26 cellular contexts compared by ENCODE assay signal in genomic region chr1:118954286-118954890, GRCh38. TPM values are rescaled to one million over a fixed set of nuclear protein-coding genes. Genes with fewer than 3 reads are reported as not detected.
"Had no signal": no experiment of that assay in that cellular context is flagged by ENCODE, and none has a peak within 500 bp of the region (broad histone marks: within the 10 kb centered on the region; RNA-seq: fewer than 3 reads in every experiment).

No MANE protein-coding gene starts in this region.

- H3K27ac ChIP-seq: body of pancreas, foreskin keratinocyte, left ventricle myocardium inferior, neutrophil, pancreas, right atrium auricular region, stomach, tibial nerve had no signal

- H3K9me3 ChIP-seq: body of pancreas, left ventricle myocardium inferior, neutrophil, pancreas, right atrium auricular region, stomach, tibial nerve had no signal

- FAIRE-seq: pancreas had no signal

- H3K9me3 Mint-ChIP-seq: nephron progenitor cell; T-helper 2 cell treated with Interferon-gamma antibody and Interleukin-4, amounts not matched to agents 5 μg/mL and 100 μg/mL, for 36 hours had no signal

- ATAC-seq: body of pancreas; effector memory CD8-positive, alpha-beta T cell; foreskin keratinocyte; pancreas; stimulated activated naive B cell treated with anti-CD40 and anti-IgM and Interleukin-4, amounts not matched to agents 10 μg/mL and 1 μg/mL and 100 μg/mL, for 72 hours had no signal

- H3K36me3 ChIP-seq: left ventricle myocardium inferior, neutrophil, pancreas, right atrium auricular region, stomach, tibial nerve had no signal

- H3K4me1 ChIP-seq: body of pancreas, foreskin keratinocyte, left ventricle myocardium inferior, pancreas, right atrium auricular region, stomach had no signal

- H3K36me3 Mint-ChIP-seq: activated naive CD8-positive, alpha-beta T cell had no signal

- H3K27me3 Mint-ChIP-seq: activated naive CD8-positive, alpha-beta T cell had no signal

- H3K4me3 Mint-ChIP-seq: activated naive CD8-positive, alpha-beta T cell; effector memory CD8-positive, alpha-beta T cell; nephron progenitor cell; stimulated activated naive B cell treated with anti-CD40 and anti-IgM and Interleukin-4, amounts not matched to agents 10 μg/mL and 1 μg/mL and 100 μg/mL, for 72 hours; T-helper 2 cell treated with Interferon-gamma antibody and Interleukin-4, amounts not matched to agents 5 μg/mL and 100 μg/mL, for 36 hours had no signal

- H3K4me3 ChIP-seq: body of pancreas, left ventricle myocardium inferior, lung, pancreas, right atrium auricular region, stomach, tibial nerve had no signal

- H3K27me3 ChIP-seq: body of pancreas, foreskin keratinocyte, neutrophil, pancreas, right atrium auricular region, tibial nerve had no signal

- H3K27ac Mint-ChIP-seq: activated naive CD8-positive, alpha-beta T cell; effector memory CD8-positive, alpha-beta T cell; nephron progenitor cell; stimulated activated naive B cell treated with anti-CD40 and anti-IgM and Interleukin-4, amounts not matched to agents 10 μg/mL and 1 μg/mL and 100 μg/mL, for 72 hours; T-helper 2 cell treated with Interferon-gamma antibody and Interleukin-4, amounts not matched to agents 5 μg/mL and 100 μg/mL, for 36 hours had no signal

- DNase-seq: activated CD4-positive, alpha-beta T cell treated with anti-CD3 and anti-CD28 coated beads for 4 hours; activated CD4-positive, alpha-beta T cell treated with anti-CD3 and anti-CD28 coated beads, Interleukin-2, amount 50 U/mL, for 4 hours; activated CD4-positive, CD25-positive, alpha-beta regulatory T cell; activated effector memory CD4-positive, alpha-beta T cell treated with Interleukin-2 at 50 U/mL for 16 hours; activated naive CD4-positive, alpha-beta T cell treated with Interleukin-2 at 50 U/mL for 16 hours; anterior cingulate cortex; body of pancreas; cortex of kidney; effector memory CD8-positive, alpha-beta T cell; erythroblast; foreskin keratinocyte; left ventricle myocardium inferior; nephron progenitor cell; pancreas; stimulated activated CD4-positive, alpha-beta T cell treated with anti-CD3 and anti-CD28 coated beads, Interleukin-15, amount 100 ng/mL, for 24 hours; stimulated activated CD4-positive, alpha-beta T cell treated with anti-CD3 and anti-CD28 coated beads, Interleukin-2, amount 100 ng/mL, for 24 hours; stimulated activated naive B cell treated with anti-CD40 and anti-IgM and Interleukin-4, amounts not matched to agents 10 μg/mL and 1 μg/mL and 100 μg/mL, for 72 hours; stomach had no signal

RNA-seq across cellular contexts. Expression of gene TBX15, which starts 33.8 kb away (rescaled TPM):
- total RNA-seq: body of pancreas, foreskin keratinocyte, pulmonary artery endothelial cell, ureter had no signal
- polyA plus RNA-seq: foreskin keratinocyte had no signal
